In the genomic region with DNA sequence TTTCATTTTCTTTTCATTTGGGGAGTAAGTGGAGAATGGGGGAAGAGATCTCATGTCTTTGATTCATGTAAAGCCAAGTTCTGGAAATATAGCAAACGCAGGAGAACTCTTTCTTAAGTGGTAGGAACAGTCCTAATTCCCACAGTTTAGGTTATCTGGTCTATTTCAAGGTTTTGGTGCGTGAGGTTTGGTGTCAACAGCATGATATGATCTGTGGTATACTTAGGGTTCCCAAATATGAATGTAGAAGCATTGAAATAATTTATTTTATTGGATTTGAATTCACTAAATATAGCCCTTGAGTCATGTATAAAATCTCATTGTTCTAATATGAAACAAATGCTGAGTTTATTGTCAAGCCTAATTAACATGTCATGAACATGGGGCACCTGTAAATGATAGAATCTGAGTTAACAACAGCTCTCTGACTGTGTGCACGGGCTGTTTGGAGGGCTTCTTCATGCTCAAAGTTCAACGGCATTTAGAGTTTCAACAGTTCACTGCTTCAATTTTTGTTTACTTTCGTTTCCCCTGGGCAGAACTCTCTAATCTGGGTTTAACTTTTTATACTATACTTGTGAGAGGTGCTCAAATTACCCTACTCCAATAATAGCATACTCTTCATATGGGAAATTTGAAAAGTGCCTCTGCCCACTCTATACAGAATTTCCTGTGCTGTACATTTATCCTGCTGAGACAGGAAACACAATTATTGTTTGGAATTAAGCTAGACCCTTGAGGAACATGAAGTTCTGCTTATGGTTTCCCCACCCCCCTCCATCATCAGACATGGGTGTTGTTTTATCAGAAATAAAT, we compare ENCODE assay signal across 8 cellular contexts.
DNase-seq lines count a peak whose midpoint lies in the region; ATAC-seq and TF ChIP-seq lines count a peak whose summit lies in the region.

No MANE protein-coding gene starts in this region.

- no peak for DNase-seq in activated T-cell treated with anti-CD3 and anti-CD28 coated beads, Interleukin-2, amount 50 U/mL, for 72 hours
- DNase-seq in activated T-cell treated with anti-CD3 and anti-CD28 coated beads for 4 hours (no peak), adipocyte (ENCODE audit: low read depth) (peak; percentile 78), left lobe of liver (ENCODE audit: low spot score) (peak; percentile 58), tibial artery (no peak)
- DNase-seq in stimulated activated CD4-positive, alpha-beta T cell treated with anti-CD3 and anti-CD28 coated beads, Interleukin-2, amount 100 ng/mL, for 48 hours, result no peak
- no peak for DNase-seq in stimulated activated CD4-positive, alpha-beta T cell treated with anti-CD3 and anti-CD28 coated beads, Interleukin-4, amount 100 ng/mL, for 4 hours

- peaks cover 84% of the 10 kb centered on the region for H3K4me1 Mint-ChIP-seq in activated T-cell treated with anti-CD3 and anti-CD28 coated beads, Interleukin-2, amount 50 U/mL, for 72 hours (ENCODE audit: low read depth)
- H3K4me1 Mint-ChIP-seq in IgD-negative memory B cell, result peaks cover 55 to 65% (median 61%) of the 10 kb centered on the region in 3 donors

- peaks cover 39% of the 10 kb centered on the region for H3K4me1 ChIP-seq in adipocyte (ENCODE audit: control insufficient read depth, insufficient read depth, low read length)
- peaks cover 0 to 37% (median 18%) of the 10 kb centered on the region in 4 donors for H3K4me1 ChIP-seq in tibial artery

- H3K4me3 ChIP-seq in adipocyte (ENCODE audit: low read length) (peak overlapping the region; percentile 76), tibial artery (peak overlapping the region; percentile 32 to 38)

- H3K36me3 ChIP-seq in adipocyte (ENCODE audit: control insufficient read depth, insufficient read depth, low read length, severe bottlenecking) (no peaks in the 10 kb centered on the region), tibial artery (no peaks in the 10 kb centered on the region)

- peaks cover 2 to 10% of the 10 kb centered on the region in 2 donors for H3K36me3 Mint-ChIP-seq in activated T-cell treated with anti-CD3 and anti-CD28 coated beads, Interleukin-2, amount 50 U/mL, for 72 hours (ENCODE audit: insufficient read depth in 2 of 2)
- H3K36me3 Mint-ChIP-seq in IgD-negative memory B cell, result no peaks in the 10 kb centered on the region

- H3K9ac ChIP-seq in adipocyte (ENCODE audit: low read length), result peak overlapping the region; percentile 97

- no peaks in the 10 kb centered on the region for H3K27me3 ChIP-seq in adipocyte (replicated peaks; ENCODE audit: control insufficient read depth, insufficient read depth, low read length)
- H3K27me3 ChIP-seq in tibial artery, result no peaks in the 10 kb centered on the region

- peaks cover 0 to 5% of the 10 kb centered on the region in 2 donors for H3K9me3 Mint-ChIP-seq in activated T-cell treated with anti-CD3 and anti-CD28 coated beads, Interleukin-2, amount 50 U/mL, for 72 hours
- H3K9me3 Mint-ChIP-seq in IgD-negative memory B cell, result peaks cover 0 to 7% (median 0%) of the 10 kb centered on the region in 3 donors

- no peak for TF ChIP-seq CTCF in tibial artery (IDR thresholded peaks at IDR 0.05)

- H3K27me3 Mint-ChIP-seq in activated T-cell treated with anti-CD3 and anti-CD28 coated beads, Interleukin-2, amount 50 U/mL, for 72 hours (ENCODE audit: low read depth), result no peaks in the 10 kb centered on the region
- H3K27me3 Mint-ChIP-seq in IgD-negative memory B cell, result no peaks in the 10 kb centered on the region

- H3K27ac ChIP-seq in tibial artery, result peak overlapping the region; percentile 78 to 82

- peak; percentile 19 to 22 for ATAC-seq in activated T-cell treated with anti-CD3 and anti-CD28 coated beads, Interleukin-2, amount 50 U/mL, for 72 hours (replicated peaks in 1 of 2)
- ATAC-seq in left lobe of liver, result peak; percentile 92

- peak overlapping the region; percentile 80 to 82 for H3K4me3 Mint-ChIP-seq in activated T-cell treated with anti-CD3 and anti-CD28 coated beads, Interleukin-2, amount 50 U/mL, for 72 hours
- H3K4me3 Mint-ChIP-seq in IgD-negative memory B cell, result peak overlapping the region; percentile 68 to 98 (median 84)

- H3K9me3 ChIP-seq in adipocyte (ENCODE audit: control insufficient read depth, low read length), result no peaks in the 10 kb centered on the region
- H3K9me3 ChIP-seq in tibial artery, result no peaks in the 10 kb centered on the region

- intact Hi-C loops in tibial artery (cut with DNase I; ENCODE audit: low total_unique reads), result no loop called here

- peak overlapping the region; percentile 98 for H3K27ac Mint-ChIP-seq in activated T-cell treated with anti-CD3 and anti-CD28 coated beads, Interleukin-2, amount 50 U/mL, for 72 hours
- peak overlapping the region; percentile 73 to 99 (median 85) for H3K27ac Mint-ChIP-seq in IgD-negative memory B cell

Comparison
In these comparisons a context has a peak if more than half of its experiments do, and no peak if none do; other contexts are left out.
1. DNase-seq: peak in adipocyte (single experiment) and left lobe of liver (single experiment); none in activated T-cell treated with anti-CD3 and anti-CD28 coated beads, Interleukin-2, amount 50 U/mL, for 72 hours (0 of 2), activated T-cell treated with anti-CD3 and anti-CD28 coated beads for 4 hours (single experiment), tibial artery (0 of 2), stimulated activated CD4-positive, alpha-beta T cell treated with anti-CD3 and anti-CD28 coated beads, Interleukin-2, amount 100 ng/mL, for 48 hours (0 of 2) and stimulated activated CD4-positive, alpha-beta T cell treated with anti-CD3 and anti-CD28 coated beads, Interleukin-4, amount 100 ng/mL, for 4 hours (0 of 2).